ENCODE assay signal across 17 cellular contexts in the genomic region with DNA sequence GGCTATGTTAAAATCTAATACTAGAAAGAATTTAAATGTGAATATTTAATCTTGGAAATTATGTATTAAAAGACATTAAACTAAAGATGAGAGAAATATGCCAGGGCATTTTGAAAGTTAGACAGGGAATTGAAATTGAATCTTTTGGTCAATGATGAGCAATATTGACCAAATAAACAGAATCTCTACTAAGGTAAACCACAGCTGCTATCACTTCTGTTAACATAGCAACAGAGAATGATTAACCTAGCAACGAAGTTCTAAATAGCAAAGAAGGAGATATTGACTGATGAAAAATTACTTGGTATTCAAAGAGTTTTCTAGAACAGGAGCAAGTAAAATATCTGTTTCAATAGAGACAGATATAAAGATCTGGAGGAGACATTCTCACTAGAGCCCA.
DNase-seq lines count a peak whose midpoint lies in the region; ATAC-seq lines count a peak whose summit lies in the region.
"Had no signal": no experiment of that assay in that cellular context is flagged by ENCODE, and none has a peak within 500 bp of the region (broad histone marks: within the 10 kb centered on the region; RNA-seq: fewer than 3 reads in every experiment).

No MANE protein-coding gene starts in this region.

- ATAC-seq in GM18520 (IDR thresholded peaks at IDR 0.05; ENCODE audit: unreplicated experiment): peak; percentile 48
- ATAC-seq in GM21423 (IDR thresholded peaks at IDR 0.05; ENCODE audit: unreplicated experiment): peak; percentile 80
- ATAC-seq in HG03025 (IDR thresholded peaks at IDR 0.05; ENCODE audit: low FRiP score, unreplicated experiment): peak; percentile 53
- ATAC-seq in HG03565 (IDR thresholded peaks at IDR 0.05; ENCODE audit: unreplicated experiment): peak; percentile 54
- no peak for ATAC-seq in GM21367 (IDR thresholded peaks at IDR 0.05; ENCODE audit: unreplicated experiment)
- ATAC-seq: K562, right cardiac atrium, T-helper 17 cell had no signal

- DNase-seq in AG20443 (ENCODE audit: low spot score): no peak
- no peak for DNase-seq in NCI-H2171 treated with DMSO at 0.1 percent for 48 hours (lab: John Stamatoyannopoulos, UW)
- no peak for DNase-seq in cerebellar nuclear complex (lab: John Stamatoyannopoulos, UW)
- DNase-seq: activated naive CD4-positive, alpha-beta T cell treated with Interleukin-2 at 50 U/mL for 16 hours; erythroblast; immature natural killer cell; mammary epithelial cell; NCI-H1105 treated with DMSO at 0.1 percent for 48 hours; right cardiac atrium; Right ventricle myocardium superior; T-helper 17 cell had no signal
